Comparison of ENCODE assay signal across 9 cellular contexts in the genomic region with DNA sequence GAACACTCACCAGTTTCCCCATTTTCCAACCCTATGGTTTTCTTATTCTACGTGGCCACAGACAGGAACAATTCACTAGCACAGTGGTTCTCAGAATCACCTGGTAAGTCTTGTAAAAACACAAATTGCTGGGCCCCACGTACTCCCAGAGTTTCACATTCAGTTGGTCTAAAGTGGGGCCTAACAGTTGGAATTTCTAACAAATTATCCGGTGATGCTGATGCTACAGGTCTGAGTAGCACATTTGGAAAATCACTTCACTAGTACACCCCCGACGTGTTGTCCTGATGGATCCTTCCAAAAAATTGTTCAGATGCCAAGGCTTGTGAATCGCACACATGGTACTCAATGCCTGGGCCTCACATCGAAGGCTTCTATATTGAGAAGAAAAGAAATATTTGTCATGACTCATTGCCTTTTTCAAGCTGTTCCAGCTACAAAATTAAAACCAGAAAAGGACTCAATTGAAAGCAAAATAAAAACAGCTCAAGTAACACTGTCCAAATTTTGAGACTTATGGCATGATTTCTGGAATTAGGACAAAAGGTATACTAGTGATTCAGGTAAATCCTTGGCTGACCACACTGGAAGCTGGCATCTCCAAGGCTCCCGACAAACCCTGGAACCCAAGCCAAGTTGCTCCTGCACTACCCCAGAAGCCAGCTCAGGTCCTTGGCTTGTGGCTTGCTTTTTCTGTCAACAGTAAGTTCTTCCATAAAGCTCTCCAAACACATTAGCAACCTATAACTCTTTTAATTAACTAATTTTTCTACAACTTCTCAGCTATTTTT. TPM values are rescaled to one million over a fixed set of nuclear protein-coding genes. Genes with fewer than 3 reads are reported as not detected.
DNase-seq lines count a peak whose midpoint lies in the region; ATAC-seq, FAIRE-seq and TF ChIP-seq lines count a peak whose summit lies in the region.
"Had no signal": no experiment of that assay in that cellular context is flagged by ENCODE, and none has a peak within 500 bp of the region (broad histone marks: within the 10 kb centered on the region; RNA-seq: fewer than 3 reads in every experiment).

No MANE protein-coding gene starts in this region.

- H3K4me1 ChIP-seq in OCI-LY3 (ENCODE audit: low read length) (peaks cover 25% of the 10 kb centered on the region), H1 (replicated peaks in 1 of 4; ENCODE audit: control insufficient read depth in 3 of 4, insufficient read depth in 4 of 4, low read length in 3 of 4) (peaks cover 0 to 9% (median 7%) of the 10 kb centered on the region in 4 experiments; a peak in 4 of 7 replicates)

- H3K27me3 Mint-ChIP-seq in stimulated activated naive B cell treated with anti-CD40 and anti-IgM and Interleukin-4, amounts not matched to agents 10 μg/mL and 1 μg/mL and 100 μg/mL, for 72 hours = no peaks in the 10 kb centered on the region
- H3K27me3 Mint-ChIP-seq: naive B cell had no signal

- no peak for ATAC-seq in HG02610 (IDR thresholded peaks at IDR 0.05; ENCODE audit: unreplicated experiment)
- no peak for ATAC-seq in stimulated activated naive B cell treated with anti-CD40 and anti-IgM and Interleukin-4, amounts not matched to agents 10 μg/mL and 1 μg/mL and 100 μg/mL, for 72 hours (replicated peaks)

- no peaks in the 10 kb centered on the region for H3K79me1 ChIP-seq in H1 (ENCODE audit: low read depth, low read length)

- H3K9me3 ChIP-seq in OCI-LY3 (ENCODE audit: insufficient read depth, low read length) = no peaks in the 10 kb centered on the region
- H3K9me3 ChIP-seq in H1 (ENCODE audit: insufficient read depth in 2 of 2, low read depth in 1 of 2, low read length in 1 of 2) = no peaks in the 10 kb centered on the region

- H4K8ac ChIP-seq in H1 (ENCODE audit: extremely low read depth, insufficient read depth, low read length) = no peak overlapping the region

- POLR2A ChIA-PET in H1 (lab: Charles Lee; ENCODE audit: partially characterized antibody) = interaction anchor here (1.0 to 2.9 kb wide), 2 partner anchors 14 to 15 kb away, joined by 5 to 10 read pairs; a partner anchor contains a TSS

- peak overlapping the region; percentile 81; the same call in 1 of the 2 replicates for H2BK5ac ChIP-seq in H1 (ENCODE audit: low read depth, low read length)

- H4K91ac ChIP-seq in H1 (replicated peaks; ENCODE audit: insufficient read length, low read length) = peak overlapping the region; percentile 17

- no peaks in the 10 kb centered on the region for H3K9me3 Mint-ChIP-seq in stimulated activated naive B cell treated with anti-CD40 and anti-IgM and Interleukin-4, amounts not matched to agents 10 μg/mL and 1 μg/mL and 100 μg/mL, for 72 hours
- H3K9me3 Mint-ChIP-seq: naive B cell had no signal

- no peaks in the 10 kb centered on the region for H3K23me2 ChIP-seq in H1 (ENCODE audit: low read depth, low read length)

- CTCF ChIA-PET in H1 (lab: Charles Lee; ENCODE audit: partially characterized antibody) = interaction anchor here (0.6 to 1.3 kb wide), 4 partner anchors 10 to 1626 kb away, joined by 3 to 4 read pairs (median 3); no protein-coding TSS in a partner anchor

- no peak overlapping the region for H3K27ac ChIP-seq in OCI-LY3 (ENCODE audit: low read length)
- H3K27ac ChIP-seq in H1 (ENCODE audit: low read depth, low read length) = peak overlapping the region; percentile 60

- H3K4me3 Mint-ChIP-seq in stimulated activated naive B cell treated with anti-CD40 and anti-IgM and Interleukin-4, amounts not matched to agents 10 μg/mL and 1 μg/mL and 100 μg/mL, for 72 hours = no peak overlapping the region
- H3K4me3 Mint-ChIP-seq: naive B cell had no signal

- TF ChIP-seq CTCF in OCI-LY3 (IDR thresholded peaks at IDR 0.05; ENCODE audit: low read depth, low read length) (no peak), H1 (IDR thresholded peaks at IDR 0.05; ENCODE audit: control extremely low read depth in 1 of 3, insufficient read depth in 1 of 3, low read depth in 1 of 3, low read length in 3 of 3) (no peak), retinal pigment epithelial cell (conservative IDR thresholded peaks at IDR 0.05; ENCODE audit: low read depth, low read length) (no peak)

- no peak overlapping the region for H2AK5ac ChIP-seq in H1 (ENCODE audit: low read depth, low read length)

- no peak overlapping the region for H2BK15ac ChIP-seq in H1 (ENCODE audit: low read length)

- H2BK20ac ChIP-seq in H1 (ENCODE audit: low read length) = peak overlapping the region; percentile 92; the same call in 1 of the 2 replicates

- FAIRE-seq in H1 (lab: Jason Lieb, UNC) = no peak

- H3K4me2 ChIP-seq in OCI-LY3 (ENCODE audit: low read length) (peak overlapping the region; percentile 72), H1 (ENCODE audit: insufficient read depth in 1 of 2, low read depth in 2 of 2, low read length in 2 of 2) (no peak overlapping the region)

- TF ChIP-seq POLR2A in H1 (IDR thresholded peaks at IDR 0.05; ENCODE audit: control extremely low read depth in 1 of 2, low read depth in 2 of 2, low read length in 2 of 2) = no peak

- no peak overlapping the region for H3K27ac Mint-ChIP-seq in stimulated activated naive B cell treated with anti-CD40 and anti-IgM and Interleukin-4, amounts not matched to agents 10 μg/mL and 1 μg/mL and 100 μg/mL, for 72 hours
- H3K27ac Mint-ChIP-seq: naive B cell had no signal

- no peak; a peak in 1 of 3 replicates for TF ChIP-seq EP300 in H1 (IDR thresholded peaks at IDR 0.05; ENCODE audit: borderline replicate concordance in 1 of 2, low read depth in 2 of 2, low read length in 2 of 2)

- H3K4ac ChIP-seq in H1 (replicated peaks; ENCODE audit: insufficient read length, low read depth, low read length) = peak overlapping the region; percentile 87

- H4K5ac ChIP-seq in H1 (ENCODE audit: insufficient read length, low read depth, low read length) = peak overlapping the region; percentile 18

- H2BK120ac ChIP-seq in H1 (replicated peaks; ENCODE audit: low read depth, low read length) = peak overlapping the region; percentile 93

- 77% methylated on average over 8 of the region's 8 CpGs; no CpG with 5 or more reads in 1 of the 2 experiments for WGBS in H1 (ENCODE audit: extremely low coverage in 1 of 2, insufficient coverage in 1 of 2, insufficient read length in 1 of 2, insufficient replicate concordance in 2 of 2, low coverage in 1 of 2, low lambda C conversion rate in 2 of 2, missing lambda C conversion rate in 1 of 2), 2 experiments

- H3K18ac ChIP-seq in H1 (ENCODE audit: extremely low read depth, low read length) = no peak overlapping the region

- H3K36me3 Mint-ChIP-seq in stimulated activated naive B cell treated with anti-CD40 and anti-IgM and Interleukin-4, amounts not matched to agents 10 μg/mL and 1 μg/mL and 100 μg/mL, for 72 hours = no peaks in the 10 kb centered on the region
- H3K36me3 Mint-ChIP-seq: naive B cell had no signal

- H3K4me3 ChIP-seq in OCI-LY3 (ENCODE audit: low read length) (0 out of 2 replicates have a peak overlapping the region, but pooled peaks have one; percentile 31), H1 (ENCODE audit: extremely low read depth in 1 of 4, insufficient read depth in 2 of 4, low read depth in 3 of 4, low read length in 4 of 4) (no peak overlapping the region), retinal pigment epithelial cell (ENCODE audit: low read length) (peak overlapping the region; percentile 13)

- peak overlapping the region; percentile 37 for H3K56ac ChIP-seq in H1 (replicated peaks; ENCODE audit: insufficient read length, low read depth, low read length)

- no peak for TF ChIP-seq RAD21 in H1 (IDR thresholded peaks at IDR 0.05 in 1 of 2, conservative IDR thresholded peaks at IDR 0.05 in 1 of 2; ENCODE audit: low read depth in 2 of 2, low read length in 2 of 2)

- H3K9ac ChIP-seq in OCI-LY3 (ENCODE audit: low read length) (no peak overlapping the region), H1 (replicated peaks in 1 of 4; ENCODE audit: extremely low read depth in 1 of 4, low read depth in 3 of 4, low read length in 3 of 4) (no peak overlapping the region)

- DNase-seq in GM04503 (ENCODE audit: low read depth) = peak; percentile 92
- no peak for DNase-seq in H1 (ENCODE audit: low read depth in 1 of 2, low spot score in 2 of 2)
- peak; percentile 92 for DNase-seq in retinal pigment epithelial cell (ENCODE audit: low read depth)
- no peak for DNase-seq in middle frontal gyrus (ENCODE audit: extremely low spot score, low spot score)
- no peak for DNase-seq in mesenteric fat pad (ENCODE audit: low spot score)
- no peak for DNase-seq in stimulated activated naive B cell treated with anti-CD40 and anti-IgM and Interleukin-4, amounts not matched to agents 10 μg/mL and 1 μg/mL and 100 μg/mL, for 72 hours
- DNase-seq: naive B cell had no signal

- H3K4me1 Mint-ChIP-seq in stimulated activated naive B cell treated with anti-CD40 and anti-IgM and Interleukin-4, amounts not matched to agents 10 μg/mL and 1 μg/mL and 100 μg/mL, for 72 hours = peaks cover 14 to 19% of the 10 kb centered on the region in 2 donors
- H3K4me1 Mint-ChIP-seq: naive B cell had no signal

- H4K20me1 ChIP-seq in OCI-LY3 (ENCODE audit: insufficient read depth, low read length) (no peaks in the 10 kb centered on the region), H1 (replicated peaks in 1 of 2; ENCODE audit: control insufficient read depth in 1 of 2, insufficient read depth in 2 of 2, low read length in 2 of 2) (no peaks in the 10 kb centered on the region)

- H3K27me3 ChIP-seq in OCI-LY3 (ENCODE audit: low read depth, low read length) (no peaks in the 10 kb centered on the region), H1 (replicated peaks in 1 of 4; ENCODE audit: control insufficient read depth in 3 of 4, extremely low read depth in 1 of 4, insufficient read depth in 3 of 4, low read length in 3 of 4) (no peaks in the 10 kb centered on the region)

- H3K14ac ChIP-seq in H1 (ENCODE audit: insufficient read length) = no peak overlapping the region

- H3K36me3 ChIP-seq in OCI-LY3 (replicated peaks; ENCODE audit: low read depth, low read length) (no peaks in the 10 kb centered on the region), H1 (ENCODE audit: control insufficient read depth in 2 of 4, insufficient read depth in 4 of 4, low read length in 3 of 4) (no peaks in the 10 kb centered on the region)

- no peak overlapping the region for H2AFZ ChIP-seq in OCI-LY3 (ENCODE audit: low read depth, low read length)
- peak overlapping the region; percentile 24; the same call in 1 of the 2 replicates for H2AFZ ChIP-seq in H1 (ENCODE audit: low read length)

- H2BK12ac ChIP-seq in H1 (ENCODE audit: low read depth, low read length) = peak overlapping the region; percentile 92

- H3K79me2 ChIP-seq in OCI-LY3 (ENCODE audit: low read length) (no peaks in the 10 kb centered on the region), H1 (ENCODE audit: control insufficient read depth in 1 of 2, insufficient read depth in 2 of 2, low read length in 2 of 2) (no peaks in the 10 kb centered on the region)

- no peak overlapping the region for H3K23ac ChIP-seq in H1 (ENCODE audit: insufficient read length)

RNA-seq across cellular contexts. Expression of a gene that starts 12.9 kb away (rescaled TPM):
- 372 and 377 TPM in 2 replicates for total RNA-seq in H1 (2021; fragmentation: NEBNext Ultra II Directional; extraction: Animal tissue kit (Norgen Biotek cat#: 25700))
- 347 and 482 TPM in 2 replicates for polyA plus RNA-seq in H1 (2011; rRNA removed)
- 194 TPM for polyA plus RNA-seq in H1 (2011; cell fraction: cytosol; rRNA removed)
- polyA plus RNA-seq in H1 (2011; cell fraction: nucleus; rRNA removed) = 278 TPM
- 338 to 470 TPM (median 346 TPM) in 4 replicates for polyA plus RNA-seq in H1 (2012, experiment 1 of 2)
- 463 TPM for polyA plus RNA-seq in H1 (2012, experiment 2 of 2)
- polyA plus RNA-seq in H1 (2013, experiment 1 of 2) = 166 TPM
- polyA plus RNA-seq in H1 (2013, experiment 2 of 2) = 164 TPM
- 278 and 312 TPM in 2 replicates for polyA minus RNA-seq in H1 (2011; rRNA and poly(A)+ RNA removed)
- polyA minus RNA-seq in H1 (2011; cell fraction: cytosol; rRNA and poly(A)+ RNA removed) = 216 TPM
- 153 TPM for polyA minus RNA-seq in H1 (2011; cell fraction: nucleus; rRNA and poly(A)+ RNA removed)
- 3,828 TPM for total RNA-seq in mesenteric fat pad

RNA-seq across cellular contexts. Expression of a gene that starts 13.7 kb away (rescaled TPM):
- total RNA-seq in H1 (2021; fragmentation: NEBNext Ultra II Directional; extraction: Animal tissue kit (Norgen Biotek cat#: 25700)) = 20.2 and 21.4 TPM in 2 replicates
- 6.3 and 7.4 TPM in 2 replicates for polyA plus RNA-seq in H1 (2011; rRNA removed)
- 10.0 TPM for polyA plus RNA-seq in H1 (2011; cell fraction: cytosol; rRNA removed)
- polyA plus RNA-seq in H1 (2011; cell fraction: nucleus; rRNA removed) = 9.9 TPM
- 8.6 to 12.7 TPM (median 9.8 TPM) in 4 replicates for polyA plus RNA-seq in H1 (2012, experiment 1 of 2)
- 0.88 TPM for polyA plus RNA-seq in H1 (2012, experiment 2 of 2)
- polyA plus RNA-seq in H1 (2013, experiment 1 of 2) = 9.0 TPM
- 10.2 TPM for polyA plus RNA-seq in H1 (2013, experiment 2 of 2)
- polyA minus RNA-seq in H1 (2011; rRNA and poly(A)+ RNA removed) = 22.7 and 27.0 TPM in 2 replicates
- polyA minus RNA-seq in H1 (2011; cell fraction: cytosol; rRNA and poly(A)+ RNA removed) = 16.4 TPM
- polyA minus RNA-seq in H1 (2011; cell fraction: nucleus; rRNA and poly(A)+ RNA removed) = 57.7 TPM
- total RNA-seq in mesenteric fat pad = 7.1 TPM

Comparison
In these comparisons a context has a peak if more than half of its experiments do, and no peak if none do; other contexts are left out.
1. DNase-seq: peak in GM04503 (single experiment) and retinal pigment epithelial cell (single experiment); none in H1 (0 of 2), middle frontal gyrus (single experiment), mesenteric fat pad (single experiment) and stimulated activated naive B cell treated with anti-CD40 and anti-IgM and Interleukin-4, amounts not matched to agents 10 μg/mL and 1 μg/mL and 100 μg/mL, for 72 hours (single experiment).
2. H3K4me3 ChIP-seq: peak in OCI-LY3 (single experiment) and retinal pigment epithelial cell (single experiment); none in H1 (0 of 4).
3. RNA of a gene that starts 12.9 kb away (total RNA-seq): 3,828 TPM in mesenteric fat pad (single experiment); 372 to 377 TPM in H1; every median in the first group is over 10 times any median in the second.